In the genomic region with DNA sequence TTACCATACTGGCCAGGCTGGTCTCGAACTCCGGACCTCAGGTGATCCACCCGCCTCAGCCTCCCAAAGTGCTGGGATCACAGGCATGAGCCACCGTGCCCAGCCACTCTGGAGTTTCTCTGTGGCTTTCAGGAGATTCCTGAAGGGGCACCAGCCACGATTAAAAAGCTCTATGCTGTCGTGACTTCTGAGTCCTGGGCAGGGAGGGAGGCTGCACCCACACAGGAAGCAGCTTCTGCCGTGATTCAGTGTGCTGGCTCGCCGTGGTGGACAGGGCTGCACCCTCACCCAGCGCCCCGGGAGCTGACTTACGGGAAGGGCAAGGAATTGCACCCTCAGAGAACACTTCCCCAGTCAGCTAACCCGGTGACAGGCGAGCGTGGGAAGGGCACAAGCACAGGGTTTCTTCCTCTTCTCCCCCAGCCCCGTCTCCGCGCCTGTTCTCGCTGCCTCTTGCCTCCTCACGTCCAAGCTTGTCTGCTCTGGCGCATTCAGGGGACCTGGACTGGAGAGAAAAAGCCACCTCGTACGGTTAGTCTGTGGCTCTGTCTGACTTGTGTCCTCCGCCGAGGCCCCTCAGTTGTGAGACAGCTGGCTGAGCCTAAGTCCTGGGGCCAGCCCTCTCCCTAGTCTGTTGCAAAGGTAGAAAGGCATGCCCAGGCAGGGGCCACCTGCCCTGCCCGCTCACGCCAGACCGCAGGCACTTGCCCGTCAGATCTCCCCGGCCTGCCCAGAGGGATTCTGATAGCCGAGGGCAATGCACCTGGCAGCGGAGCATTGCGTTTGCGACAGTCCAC, we compare ENCODE assay signal across 1 cellular context.
A peak's percentile ranks its signal among the peaks of the same experiment; 100 is the strongest.
TF ChIP-seq lines count a peak whose summit lies in the region.

No MANE protein-coding gene starts in this region.

TF ChIP-seq in HepG2, 621 proteins besides CTCF, POLR2A, EP300 and RAD21 (continued from another document and continues in another):
- TF ChIP-seq, protein P1, sequence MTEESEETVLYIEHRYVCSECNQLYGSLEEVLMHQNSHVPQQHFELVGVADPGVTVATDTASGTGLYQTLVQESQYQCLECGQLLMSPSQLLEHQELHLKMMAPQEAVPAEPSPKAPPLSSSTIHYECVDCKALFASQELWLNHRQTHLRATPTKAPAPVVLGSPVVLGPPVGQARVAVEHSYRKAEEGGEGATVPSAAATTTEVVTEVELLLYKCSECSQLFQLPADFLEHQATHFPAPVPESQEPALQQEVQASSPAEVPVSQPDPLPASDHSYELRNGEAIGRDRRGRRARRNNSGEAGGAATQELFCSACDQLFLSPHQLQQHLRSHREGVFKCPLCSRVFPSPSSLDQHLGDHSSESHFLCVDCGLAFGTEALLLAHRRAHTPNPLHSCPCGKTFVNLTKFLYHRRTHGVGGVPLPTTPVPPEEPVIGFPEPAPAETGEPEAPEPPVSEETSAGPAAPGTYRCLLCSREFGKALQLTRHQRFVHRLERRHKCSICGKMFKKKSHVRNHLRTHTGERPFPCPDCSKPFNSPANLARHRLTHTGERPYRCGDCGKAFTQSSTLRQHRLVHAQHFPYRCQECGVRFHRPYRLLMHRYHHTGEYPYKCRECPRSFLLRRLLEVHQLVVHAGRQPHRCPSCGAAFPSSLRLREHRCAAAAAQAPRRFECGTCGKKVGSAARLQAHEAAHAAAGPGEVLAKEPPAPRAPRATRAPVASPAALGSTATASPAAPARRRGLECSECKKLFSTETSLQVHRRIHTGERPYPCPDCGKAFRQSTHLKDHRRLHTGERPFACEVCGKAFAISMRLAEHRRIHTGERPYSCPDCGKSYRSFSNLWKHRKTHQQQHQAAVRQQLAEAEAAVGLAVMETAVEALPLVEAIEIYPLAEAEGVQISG (CRISPR knock-in tag; IDR thresholded peaks at IDR 0.05) = no peak
- TF ChIP-seq, protein P2, sequence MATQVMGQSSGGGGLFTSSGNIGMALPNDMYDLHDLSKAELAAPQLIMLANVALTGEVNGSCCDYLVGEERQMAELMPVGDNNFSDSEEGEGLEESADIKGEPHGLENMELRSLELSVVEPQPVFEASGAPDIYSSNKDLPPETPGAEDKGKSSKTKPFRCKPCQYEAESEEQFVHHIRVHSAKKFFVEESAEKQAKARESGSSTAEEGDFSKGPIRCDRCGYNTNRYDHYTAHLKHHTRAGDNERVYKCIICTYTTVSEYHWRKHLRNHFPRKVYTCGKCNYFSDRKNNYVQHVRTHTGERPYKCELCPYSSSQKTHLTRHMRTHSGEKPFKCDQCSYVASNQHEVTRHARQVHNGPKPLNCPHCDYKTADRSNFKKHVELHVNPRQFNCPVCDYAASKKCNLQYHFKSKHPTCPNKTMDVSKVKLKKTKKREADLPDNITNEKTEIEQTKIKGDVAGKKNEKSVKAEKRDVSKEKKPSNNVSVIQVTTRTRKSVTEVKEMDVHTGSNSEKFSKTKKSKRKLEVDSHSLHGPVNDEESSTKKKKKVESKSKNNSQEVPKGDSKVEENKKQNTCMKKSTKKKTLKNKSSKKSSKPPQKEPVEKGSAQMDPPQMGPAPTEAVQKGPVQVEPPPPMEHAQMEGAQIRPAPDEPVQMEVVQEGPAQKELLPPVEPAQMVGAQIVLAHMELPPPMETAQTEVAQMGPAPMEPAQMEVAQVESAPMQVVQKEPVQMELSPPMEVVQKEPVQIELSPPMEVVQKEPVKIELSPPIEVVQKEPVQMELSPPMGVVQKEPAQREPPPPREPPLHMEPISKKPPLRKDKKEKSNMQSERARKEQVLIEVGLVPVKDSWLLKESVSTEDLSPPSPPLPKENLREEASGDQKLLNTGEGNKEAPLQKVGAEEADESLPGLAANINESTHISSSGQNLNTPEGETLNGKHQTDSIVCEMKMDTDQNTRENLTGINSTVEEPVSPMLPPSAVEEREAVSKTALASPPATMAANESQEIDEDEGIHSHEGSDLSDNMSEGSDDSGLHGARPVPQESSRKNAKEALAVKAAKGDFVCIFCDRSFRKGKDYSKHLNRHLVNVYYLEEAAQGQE (IDR thresholded peaks at IDR 0.05; ENCODE audit: borderline replicate concordance in 1 of 2, low read depth in 1 of 2, low read length in 2 of 2) = no peak
- TF ChIP-seq KLF16 (CRISPR knock-in tag; IDR thresholded peaks at IDR 0.05) = no peak
- TF ChIP-seq IRF2 (CRISPR knock-in tag; IDR thresholded peaks at IDR 0.05) = no peak
- 0 out of 2 replicates have a peak, but pooled peaks have one; percentile 32 for TF ChIP-seq ZSCAN29 (CRISPR knock-in tag; conservative IDR thresholded peaks at IDR 0.05)
- TF ChIP-seq ZNF850 (CRISPR knock-in tag; conservative IDR thresholded peaks at IDR 0.05) = no peak
- no peak for TF ChIP-seq CBX1 (IDR thresholded peaks at IDR 0.05; ENCODE audit: low read depth)
- no peak for TF ChIP-seq HOXA9 (CRISPR knock-in tag; IDR thresholded peaks at IDR 0.05; ENCODE audit: borderline replicate concordance)
- no peak for TF ChIP-seq KLF9 (CRISPR knock-in tag; IDR thresholded peaks at IDR 0.05; ENCODE audit: low read depth)
- TF ChIP-seq ZNF292 (CRISPR knock-in tag; IDR thresholded peaks at IDR 0.05; ENCODE audit: borderline replicate concordance, low read depth) = no peak; the same call in 1 of the 2 replicates
- peak; percentile 71; the same call in 1 of the 2 replicates for TF ChIP-seq TAF1 (CRISPR knock-in tag; IDR thresholded peaks at IDR 0.05)
- TF ChIP-seq SMARCC2 (IDR thresholded peaks at IDR 0.05) = no peak
- TF ChIP-seq ZFP1 (CRISPR knock-in tag; IDR thresholded peaks at IDR 0.05) = no peak
- no peak for TF ChIP-seq SP1 (IDR thresholded peaks at IDR 0.05)
- no peak for TF ChIP-seq SP1 (CRISPR knock-in tag; IDR thresholded peaks at IDR 0.05)
- TF ChIP-seq SOX13 (IDR thresholded peaks at IDR 0.05) = no peak
- no peak; a peak in 1 of 4 replicates for TF ChIP-seq SOX13 (CRISPR knock-in tag; conservative IDR thresholded peaks at IDR 0.05 in 1 of 2, IDR thresholded peaks at IDR 0.05 in 1 of 2)
- no peak for TF ChIP-seq PITX1 (CRISPR knock-in tag; IDR thresholded peaks at IDR 0.05)
- no peak for TF ChIP-seq CENPX (CRISPR knock-in tag; IDR thresholded peaks at IDR 0.05)
- TF ChIP-seq, protein P3, sequence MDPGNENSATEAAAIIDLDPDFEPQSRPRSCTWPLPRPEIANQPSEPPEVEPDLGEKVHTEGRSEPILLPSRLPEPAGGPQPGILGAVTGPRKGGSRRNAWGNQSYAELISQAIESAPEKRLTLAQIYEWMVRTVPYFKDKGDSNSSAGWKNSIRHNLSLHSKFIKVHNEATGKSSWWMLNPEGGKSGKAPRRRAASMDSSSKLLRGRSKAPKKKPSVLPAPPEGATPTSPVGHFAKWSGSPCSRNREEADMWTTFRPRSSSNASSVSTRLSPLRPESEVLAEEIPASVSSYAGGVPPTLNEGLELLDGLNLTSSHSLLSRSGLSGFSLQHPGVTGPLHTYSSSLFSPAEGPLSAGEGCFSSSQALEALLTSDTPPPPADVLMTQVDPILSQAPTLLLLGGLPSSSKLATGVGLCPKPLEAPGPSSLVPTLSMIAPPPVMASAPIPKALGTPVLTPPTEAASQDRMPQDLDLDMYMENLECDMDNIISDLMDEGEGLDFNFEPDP (CRISPR knock-in tag; conservative IDR thresholded peaks at IDR 0.05) = no peak
- no peak for TF ChIP-seq BORCS8-MEF2B (CRISPR knock-in tag; IDR thresholded peaks at IDR 0.05)
- TF ChIP-seq SIX1 (CRISPR knock-in tag; IDR thresholded peaks at IDR 0.05; ENCODE audit: borderline replicate concordance) = no peak
- TF ChIP-seq, protein P4, sequence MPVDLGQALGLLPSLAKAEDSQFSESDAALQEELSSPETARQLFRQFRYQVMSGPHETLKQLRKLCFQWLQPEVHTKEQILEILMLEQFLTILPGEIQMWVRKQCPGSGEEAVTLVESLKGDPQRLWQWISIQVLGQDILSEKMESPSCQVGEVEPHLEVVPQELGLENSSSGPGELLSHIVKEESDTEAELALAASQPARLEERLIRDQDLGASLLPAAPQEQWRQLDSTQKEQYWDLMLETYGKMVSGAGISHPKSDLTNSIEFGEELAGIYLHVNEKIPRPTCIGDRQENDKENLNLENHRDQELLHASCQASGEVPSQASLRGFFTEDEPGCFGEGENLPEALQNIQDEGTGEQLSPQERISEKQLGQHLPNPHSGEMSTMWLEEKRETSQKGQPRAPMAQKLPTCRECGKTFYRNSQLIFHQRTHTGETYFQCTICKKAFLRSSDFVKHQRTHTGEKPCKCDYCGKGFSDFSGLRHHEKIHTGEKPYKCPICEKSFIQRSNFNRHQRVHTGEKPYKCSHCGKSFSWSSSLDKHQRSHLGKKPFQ (CRISPR knock-in tag; IDR thresholded peaks at IDR 0.05; ENCODE audit: insufficient replicate concordance) = no peak
- peak; percentile 25; the same call in 1 of the 2 replicates for TF ChIP-seq ZNF546 (CRISPR knock-in tag; conservative IDR thresholded peaks at IDR 0.05)
- 0 out of 2 replicates have a peak, but pooled peaks have one; percentile 35 for TF ChIP-seq ZNF121 (CRISPR knock-in tag; IDR thresholded peaks at IDR 0.05)
- TF ChIP-seq, protein P5, sequence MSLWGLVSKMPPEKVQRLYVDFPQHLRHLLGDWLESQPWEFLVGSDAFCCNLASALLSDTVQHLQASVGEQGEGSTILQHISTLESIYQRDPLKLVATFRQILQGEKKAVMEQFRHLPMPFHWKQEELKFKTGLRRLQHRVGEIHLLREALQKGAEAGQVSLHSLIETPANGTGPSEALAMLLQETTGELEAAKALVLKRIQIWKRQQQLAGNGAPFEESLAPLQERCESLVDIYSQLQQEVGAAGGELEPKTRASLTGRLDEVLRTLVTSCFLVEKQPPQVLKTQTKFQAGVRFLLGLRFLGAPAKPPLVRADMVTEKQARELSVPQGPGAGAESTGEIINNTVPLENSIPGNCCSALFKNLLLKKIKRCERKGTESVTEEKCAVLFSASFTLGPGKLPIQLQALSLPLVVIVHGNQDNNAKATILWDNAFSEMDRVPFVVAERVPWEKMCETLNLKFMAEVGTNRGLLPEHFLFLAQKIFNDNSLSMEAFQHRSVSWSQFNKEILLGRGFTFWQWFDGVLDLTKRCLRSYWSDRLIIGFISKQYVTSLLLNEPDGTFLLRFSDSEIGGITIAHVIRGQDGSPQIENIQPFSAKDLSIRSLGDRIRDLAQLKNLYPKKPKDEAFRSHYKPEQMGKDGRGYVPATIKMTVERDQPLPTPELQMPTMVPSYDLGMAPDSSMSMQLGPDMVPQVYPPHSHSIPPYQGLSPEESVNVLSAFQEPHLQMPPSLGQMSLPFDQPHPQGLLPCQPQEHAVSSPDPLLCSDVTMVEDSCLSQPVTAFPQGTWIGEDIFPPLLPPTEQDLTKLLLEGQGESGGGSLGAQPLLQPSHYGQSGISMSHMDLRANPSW (CRISPR knock-in tag; IDR thresholded peaks at IDR 0.05; ENCODE audit: borderline replicate concordance) = no peak
- TF ChIP-seq, protein P6, sequence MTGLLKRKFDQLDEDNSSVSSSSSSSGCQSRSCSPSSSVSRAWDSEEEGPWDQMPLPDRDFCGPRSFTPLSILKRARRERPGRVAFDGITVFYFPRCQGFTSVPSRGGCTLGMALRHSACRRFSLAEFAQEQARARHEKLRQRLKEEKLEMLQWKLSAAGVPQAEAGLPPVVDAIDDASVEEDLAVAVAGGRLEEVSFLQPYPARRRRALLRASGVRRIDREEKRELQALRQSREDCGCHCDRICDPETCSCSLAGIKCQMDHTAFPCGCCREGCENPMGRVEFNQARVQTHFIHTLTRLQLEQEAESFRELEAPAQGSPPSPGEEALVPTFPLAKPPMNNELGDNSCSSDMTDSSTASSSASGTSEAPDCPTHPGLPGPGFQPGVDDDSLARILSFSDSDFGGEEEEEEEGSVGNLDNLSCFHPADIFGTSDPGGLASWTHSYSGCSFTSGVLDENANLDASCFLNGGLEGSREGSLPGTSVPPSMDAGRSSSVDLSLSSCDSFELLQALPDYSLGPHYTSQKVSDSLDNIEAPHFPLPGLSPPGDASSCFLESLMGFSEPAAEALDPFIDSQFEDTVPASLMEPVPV (CRISPR knock-in tag; IDR thresholded peaks at IDR 0.05) = no peak
- no peak; the same call in 1 of the 2 replicates for TF ChIP-seq SMAD9 (CRISPR knock-in tag; IDR thresholded peaks at IDR 0.05)
- TF ChIP-seq ZNF451 (CRISPR knock-in tag; IDR thresholded peaks at IDR 0.05) = no peak
- no peak for TF ChIP-seq MAF1 (CRISPR knock-in tag; IDR thresholded peaks at IDR 0.05; ENCODE audit: borderline replicate concordance)
- TF ChIP-seq, protein P7, sequence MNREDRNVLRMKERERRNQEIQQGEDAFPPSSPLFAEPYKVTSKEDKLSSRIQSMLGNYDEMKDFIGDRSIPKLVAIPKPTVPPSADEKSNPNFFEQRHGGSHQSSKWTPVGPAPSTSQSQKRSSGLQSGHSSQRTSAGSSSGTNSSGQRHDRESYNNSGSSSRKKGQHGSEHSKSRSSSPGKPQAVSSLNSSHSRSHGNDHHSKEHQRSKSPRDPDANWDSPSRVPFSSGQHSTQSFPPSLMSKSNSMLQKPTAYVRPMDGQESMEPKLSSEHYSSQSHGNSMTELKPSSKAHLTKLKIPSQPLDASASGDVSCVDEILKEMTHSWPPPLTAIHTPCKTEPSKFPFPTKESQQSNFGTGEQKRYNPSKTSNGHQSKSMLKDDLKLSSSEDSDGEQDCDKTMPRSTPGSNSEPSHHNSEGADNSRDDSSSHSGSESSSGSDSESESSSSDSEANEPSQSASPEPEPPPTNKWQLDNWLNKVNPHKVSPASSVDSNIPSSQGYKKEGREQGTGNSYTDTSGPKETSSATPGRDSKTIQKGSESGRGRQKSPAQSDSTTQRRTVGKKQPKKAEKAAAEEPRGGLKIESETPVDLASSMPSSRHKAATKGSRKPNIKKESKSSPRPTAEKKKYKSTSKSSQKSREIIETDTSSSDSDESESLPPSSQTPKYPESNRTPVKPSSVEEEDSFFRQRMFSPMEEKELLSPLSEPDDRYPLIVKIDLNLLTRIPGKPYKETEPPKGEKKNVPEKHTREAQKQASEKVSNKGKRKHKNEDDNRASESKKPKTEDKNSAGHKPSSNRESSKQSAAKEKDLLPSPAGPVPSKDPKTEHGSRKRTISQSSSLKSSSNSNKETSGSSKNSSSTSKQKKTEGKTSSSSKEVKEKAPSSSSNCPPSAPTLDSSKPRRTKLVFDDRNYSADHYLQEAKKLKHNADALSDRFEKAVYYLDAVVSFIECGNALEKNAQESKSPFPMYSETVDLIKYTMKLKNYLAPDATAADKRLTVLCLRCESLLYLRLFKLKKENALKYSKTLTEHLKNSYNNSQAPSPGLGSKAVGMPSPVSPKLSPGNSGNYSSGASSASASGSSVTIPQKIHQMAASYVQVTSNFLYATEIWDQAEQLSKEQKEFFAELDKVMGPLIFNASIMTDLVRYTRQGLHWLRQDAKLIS (CRISPR knock-in tag; IDR thresholded peaks at IDR 0.05) = peak; percentile 46; the same call in 1 of the 2 replicates
- TF ChIP-seq ZNF552 (CRISPR knock-in tag; IDR thresholded peaks at IDR 0.05; ENCODE audit: borderline replicate concordance) = no peak
- TF ChIP-seq ZNF383 (CRISPR knock-in tag; IDR thresholded peaks at IDR 0.05; ENCODE audit: borderline replicate concordance) = peak; percentile 32; the same call in 1 of the 2 replicates
- peak; percentile 87 for TF ChIP-seq ZNF678 (CRISPR knock-in tag; IDR thresholded peaks at IDR 0.05)
